10 cellular contexts compared by ENCODE assay signal in genomic region chr2:241223211-241224067, GRCh38. TPM values are rescaled to one million over a fixed set of nuclear protein-coding genes. Genes with fewer than 3 reads are reported as not detected.
DNase-seq lines count a peak whose midpoint lies in the region; ATAC-seq and TF ChIP-seq lines count a peak whose summit lies in the region.
"Had no signal": no experiment of that assay in that cellular context is flagged by ENCODE, and none has a peak within 500 bp of the region (broad histone marks: within the 10 kb centered on the region; RNA-seq: fewer than 3 reads in every experiment).

No MANE protein-coding gene starts in this region.

- peak; percentile 36 for DNase-seq in activated CD4-positive, alpha-beta T cell treated with anti-CD3 and anti-CD28 coated beads for 48 hours
- no peak for DNase-seq in activated CD4-positive, alpha-beta T cell treated with anti-CD3 and anti-CD28 coated beads, Interleukin-2, amount 50 U/mL, for 48 hours
- DNase-seq in WTC11 (ENCODE audit: low spot score) (no peak), left ventricle myocardium superior (peak; percentile 25), hippocampal formation (lab: John Stamatoyannopoulos, UW) (no peak), NOMO-1 treated with dmso at 0.1 percent for 144 hours (lab: John Stamatoyannopoulos, UW; ENCODE audit: unreplicated experiment) (no peak), germinal center (ENCODE audit: low spot score) (no peak)
- DNase-seq: cortex of kidney, T-cell had no signal

- CTCF ChIA-PET in WTC11 (lab: Charles Lee), result interaction anchor here (1.3 to 1.9 kb wide), 2 partner anchors 43 to 372 kb away, joined by 3 to 4 read pairs; no protein-coding TSS in a partner anchor

- ATAC-seq in WTC11 (peak; percentile 8; the same call in 1 of the 2 replicates), left ventricle myocardium superior (peak; percentile 3)
- peak; percentile 44 for ATAC-seq in stimulated activated memory B cell treated with anti-CD40 and anti-IgM and Interleukin-4, amounts not matched to agents 10 μg/mL and 1 μg/mL and 100 μg/mL, for 72 hours

- intact Hi-C loops in left ventricle myocardium superior (cut with micrococcal nuclease), result no loop called here

- peaks cover 15% of the 10 kb centered on the region for H3K4me1 Mint-ChIP-seq in WTC11
- peaks cover 27% of the 10 kb centered on the region for H3K4me1 Mint-ChIP-seq in stimulated activated memory B cell treated with anti-CD40 and anti-IgM and Interleukin-4, amounts not matched to agents 10 μg/mL and 1 μg/mL and 100 μg/mL, for 72 hours

- peaks cover 5% of the 10 kb centered on the region for H3K27me3 Mint-ChIP-seq in WTC11 (ENCODE audit: low read depth)
- no peaks in the 10 kb centered on the region for H3K27me3 Mint-ChIP-seq in stimulated activated memory B cell treated with anti-CD40 and anti-IgM and Interleukin-4, amounts not matched to agents 10 μg/mL and 1 μg/mL and 100 μg/mL, for 72 hours
- H3K27me3 Mint-ChIP-seq: T-cell had no signal

- POLR2A ChIA-PET in WTC11 (lab: Charles Lee), result no interaction called here

- H3K4me3 Mint-ChIP-seq in WTC11, result no peak overlapping the region
- H3K4me3 Mint-ChIP-seq in stimulated activated memory B cell treated with anti-CD40 and anti-IgM and Interleukin-4, amounts not matched to agents 10 μg/mL and 1 μg/mL and 100 μg/mL, for 72 hours, result no peak overlapping the region
- H3K4me3 Mint-ChIP-seq: T-cell had no signal

- no peak for TF ChIP-seq CTCF in WTC11 (IDR thresholded peaks at IDR 0.05)

- H3K36me3 Mint-ChIP-seq in WTC11, result peaks cover 9% of the 10 kb centered on the region
- peaks cover 27% of the 10 kb centered on the region for H3K36me3 Mint-ChIP-seq in stimulated activated memory B cell treated with anti-CD40 and anti-IgM and Interleukin-4, amounts not matched to agents 10 μg/mL and 1 μg/mL and 100 μg/mL, for 72 hours

- no peak overlapping the region for H3K27ac Mint-ChIP-seq in WTC11
- H3K27ac Mint-ChIP-seq in stimulated activated memory B cell treated with anti-CD40 and anti-IgM and Interleukin-4, amounts not matched to agents 10 μg/mL and 1 μg/mL and 100 μg/mL, for 72 hours, result no peak overlapping the region
- H3K27ac Mint-ChIP-seq: T-cell had no signal

- peaks cover 4% of the 10 kb centered on the region; the same call in 1 of the 2 replicates for H3K9me3 Mint-ChIP-seq in WTC11
- H3K9me3 Mint-ChIP-seq in stimulated activated memory B cell treated with anti-CD40 and anti-IgM and Interleukin-4, amounts not matched to agents 10 μg/mL and 1 μg/mL and 100 μg/mL, for 72 hours, result no peaks in the 10 kb centered on the region
- H3K9me3 Mint-ChIP-seq: T-cell had no signal

TF ChIP-seq in WTC11, 78 proteins besides CTCF, POLR2A, EP300 and RAD21:
- no peak for TF ChIP-seq ATF3 (CRISPR knock-in tag; conservative IDR thresholded peaks at IDR 0.05)
- no peak for TF ChIP-seq TCF7 (CRISPR knock-in tag; IDR thresholded peaks at IDR 0.05; ENCODE audit: low read depth)
- no peak for TF ChIP-seq TEAD1 (CRISPR knock-in tag; IDR thresholded peaks at IDR 0.05)
- TF ChIP-seq ZNF281 (CRISPR knock-in tag; IDR thresholded peaks at IDR 0.05), result no peak
- TF ChIP-seq JUN (CRISPR knock-in tag; IDR thresholded peaks at IDR 0.05), result no peak
- no peak for TF ChIP-seq ZBTB21 (CRISPR knock-in tag; IDR thresholded peaks at IDR 0.05; ENCODE audit: borderline replicate concordance)
- no peak for TF ChIP-seq NR2C2 (CRISPR knock-in tag; IDR thresholded peaks at IDR 0.05)

RNA-seq across cellular contexts. Expression of gene ANO7, which starts 35.0 kb away (rescaled TPM):
- 8.0 to 8.8 TPM (median 8.6 TPM) in 3 replicates for total RNA-seq in WTC11 (2021)
- total RNA-seq in left ventricle myocardium superior, result 1.1 TPM

Comparison
In these comparisons a context has a peak if more than half of its experiments do, and no peak if none do; other contexts are left out.
1. DNase-seq: peak in activated CD4-positive, alpha-beta T cell treated with anti-CD3 and anti-CD28 coated beads for 48 hours (single experiment) and left ventricle myocardium superior (single experiment); none in activated CD4-positive, alpha-beta T cell treated with anti-CD3 and anti-CD28 coated beads, Interleukin-2, amount 50 U/mL, for 48 hours (0 of 2), WTC11 (single experiment), hippocampal formation (0 of 2), NOMO-1 treated with dmso at 0.1 percent for 144 hours (single experiment) and germinal center (single experiment).
2. Peak in every context shown above with its lines, with median percentiles within 50 percentile points of each other: ATAC-seq.